In genomic region chrX:153495362-153495751, GRCh38 we compare ENCODE assay signal across 11 cellular contexts. TPM values are rescaled to one million over a fixed set of nuclear protein-coding genes. Genes with fewer than 3 reads are reported as not detected.
DNase-seq lines count a peak whose midpoint lies in the region; ATAC-seq and TF ChIP-seq lines count a peak whose summit lies in the region.
"Had no signal": no experiment of that assay in that cellular context is flagged by ENCODE, and none has a peak within 500 bp of the region (broad histone marks: within the 10 kb centered on the region; RNA-seq: fewer than 3 reads in every experiment).

No MANE protein-coding gene starts in this region.

- H4K91ac ChIP-seq in trophoblast cell (ENCODE audit: low read depth, low read length), result peak overlapping the region; percentile 42

- ATAC-seq in SK-N-SH treated with all-trans-retinoic acid at 6 μM for 48 hours (peak; percentile 44), HG02884 (IDR thresholded peaks at IDR 0.05; ENCODE audit: unreplicated experiment) (no peak)
- ATAC-seq in naive thymus-derived CD4-positive, alpha-beta T cell, result no peak
- no peak for ATAC-seq in stimulated activated effector memory CD8-positive, alpha-beta T cell treated with anti-CD3 and anti-CD28 coated beads, Interleukin-12 subunit alpha, Interleukin-12 subunit beta, amount 100 ng/mL, for 72 hours

- no peak overlapping the region for H3K9ac ChIP-seq in trophoblast cell (ENCODE audit: low read length)

- no peak overlapping the region for H2BK5ac ChIP-seq in trophoblast cell (ENCODE audit: low read depth, low read length, poor library complexity)

- intact Hi-C loops in naive thymus-derived CD4-positive, alpha-beta T cell (cut with micrococcal nuclease), result loop anchor here in 1 of 2 donors (1.0 kb wide), 1 partner anchor 25 kb away; the partner anchor contains the start of gene HAUS7

- H3K27ac Mint-ChIP-seq in naive thymus-derived CD4-positive, alpha-beta T cell, result no peak overlapping the region
- H3K27ac Mint-ChIP-seq in stimulated activated effector memory CD8-positive, alpha-beta T cell treated with anti-CD3 and anti-CD28 coated beads, Interleukin-12 subunit alpha, Interleukin-12 subunit beta, amount 100 ng/mL, for 72 hours, result no peak overlapping the region
- H3K27ac Mint-ChIP-seq: activated CD4-positive, alpha-beta T cell treated with anti-CD3 and anti-CD28 coated beads, Interleukin-2, amount 10 ng/mL, durations not matched to agents 24 days and 14 days had no signal

- H2BK12ac ChIP-seq in trophoblast cell (ENCODE audit: low read length), result no peak overlapping the region

- WGBS in trophoblast cell (ENCODE audit: extremely low coverage, insufficient coverage, insufficient read length), result no CpG with 5 or more reads among the region's 17 CpGs

- no peak overlapping the region for H3K27ac ChIP-seq in trophoblast cell (ENCODE audit: low read depth, low read length)
- H3K27ac ChIP-seq in naive thymus-derived CD4-positive, alpha-beta T cell (ENCODE audit: low read depth, low read length), result no peak overlapping the region

- no peaks in the 10 kb centered on the region for H3K27me3 ChIP-seq in BE2C
- H3K27me3 ChIP-seq in trophoblast cell (ENCODE audit: insufficient read depth, low read length), result no peaks in the 10 kb centered on the region
- H3K27me3 ChIP-seq in naive thymus-derived CD4-positive, alpha-beta T cell (ENCODE audit: control insufficient read depth in 2 of 2, insufficient read depth in 2 of 2, low read length in 2 of 2), result no peaks in the 10 kb centered on the region

- H3K79me2 ChIP-seq in trophoblast cell (ENCODE audit: control insufficient read depth, insufficient read depth, low read length, poor library complexity), result no peaks in the 10 kb centered on the region

- H3K9me3 ChIP-seq in BE2C (no peaks in the 10 kb centered on the region), trophoblast cell (ENCODE audit: insufficient read depth, low read depth, low read length) (no peaks in the 10 kb centered on the region)
- no peaks in the 10 kb centered on the region for H3K9me3 ChIP-seq in naive thymus-derived CD4-positive, alpha-beta T cell (ENCODE audit: control insufficient read depth in 2 of 3, low read length in 3 of 3)

- POLR2A ChIA-PET in naive thymus-derived CD4-positive, alpha-beta T cell (lab: Charles Lee), result no interaction called here

- TF ChIP-seq CTCF in BE2C (IDR thresholded peaks at IDR 0.05; ENCODE audit: low read depth, low read length), result no peak
- no peak for TF ChIP-seq CTCF in foreskin fibroblast (IDR thresholded peaks at IDR 0.05; ENCODE audit: low read depth, low read length)

- peak overlapping the region; percentile 55 for H3K4me3 ChIP-seq in BE2C (ENCODE audit: low read depth, low read length)
- H3K4me3 ChIP-seq in foreskin fibroblast (ENCODE audit: low read depth in 1 of 2, low read length in 2 of 2), result peak overlapping the region; percentile 60 to 68
- no peak overlapping the region for H3K4me3 ChIP-seq in trophoblast cell (ENCODE audit: low read depth, low read length)
- H3K4me3 ChIP-seq in naive thymus-derived CD4-positive, alpha-beta T cell (ENCODE audit: low read length), result no peak overlapping the region

- peaks cover 0 to 3% (median 0%) of the 10 kb centered on the region in 7 donors for H3K4me1 Mint-ChIP-seq in naive thymus-derived CD4-positive, alpha-beta T cell
- H3K4me1 Mint-ChIP-seq in stimulated activated effector memory CD8-positive, alpha-beta T cell treated with anti-CD3 and anti-CD28 coated beads, Interleukin-12 subunit alpha, Interleukin-12 subunit beta, amount 100 ng/mL, for 72 hours, result no peaks in the 10 kb centered on the region
- H3K4me1 Mint-ChIP-seq: activated CD4-positive, alpha-beta T cell treated with anti-CD3 and anti-CD28 coated beads, Interleukin-2, amount 10 ng/mL, durations not matched to agents 24 days and 14 days had no signal

- H3K4ac ChIP-seq in trophoblast cell (ENCODE audit: low read depth, low read length), result no peak overlapping the region

- DNase-seq in BE2C, result peak; percentile 75
- DNase-seq in foreskin fibroblast, result peak in 1 of 2 donors; percentile 70
- DNase-seq in trophoblast cell, result no peak
- DNase-seq in naive thymus-derived CD4-positive, alpha-beta T cell, result no peak
- DNase-seq in stimulated activated effector memory CD8-positive, alpha-beta T cell treated with anti-CD3 and anti-CD28 coated beads, Interleukin-12 subunit alpha, Interleukin-12 subunit beta, amount 100 ng/mL, for 72 hours (ENCODE audit: low spot score in 2 of 2), result no peak
- DNase-seq in midbrain (lab: John Stamatoyannopoulos, UW), result no peak
- DNase-seq: activated CD4-positive, alpha-beta T cell treated with anti-CD3 and anti-CD28 coated beads, Interleukin-2, amount 10 ng/mL, durations not matched to agents 24 days and 14 days; Karpas-422; OCI-M1 had no signal

- no peak overlapping the region for H2BK120ac ChIP-seq in trophoblast cell (ENCODE audit: insufficient read depth, low read length, poor library complexity)

- no peak overlapping the region for H3K18ac ChIP-seq in trophoblast cell (ENCODE audit: low read length)

- no peak overlapping the region for H4K8ac ChIP-seq in trophoblast cell (ENCODE audit: low read depth, low read length)

- no peaks in the 10 kb centered on the region for H3K9me3 Mint-ChIP-seq in naive thymus-derived CD4-positive, alpha-beta T cell
- H3K9me3 Mint-ChIP-seq in stimulated activated effector memory CD8-positive, alpha-beta T cell treated with anti-CD3 and anti-CD28 coated beads, Interleukin-12 subunit alpha, Interleukin-12 subunit beta, amount 100 ng/mL, for 72 hours, result no peaks in the 10 kb centered on the region
- H3K9me3 Mint-ChIP-seq: activated CD4-positive, alpha-beta T cell treated with anti-CD3 and anti-CD28 coated beads, Interleukin-2, amount 10 ng/mL, durations not matched to agents 24 days and 14 days had no signal

- peak overlapping the region; percentile 35 for H3K4me2 ChIP-seq in trophoblast cell (ENCODE audit: low read length)

- H3K4me1 ChIP-seq in BE2C (peaks cover 12% of the 10 kb centered on the region), trophoblast cell (ENCODE audit: control insufficient read depth in 1 of 2, insufficient read depth in 2 of 2, low read length in 2 of 2) (no peaks in the 10 kb centered on the region)
- H3K4me1 ChIP-seq in naive thymus-derived CD4-positive, alpha-beta T cell (ENCODE audit: control insufficient read depth in 2 of 2, insufficient read depth in 2 of 2, low read length in 2 of 2), result no peaks in the 10 kb centered on the region

- no peak overlapping the region for H3K23ac ChIP-seq in trophoblast cell (ENCODE audit: low read length)

- H3K14ac ChIP-seq in trophoblast cell (ENCODE audit: low read length), result no peak overlapping the region

- H3K36me3 ChIP-seq in BE2C (no peaks in the 10 kb centered on the region), trophoblast cell (ENCODE audit: control insufficient read depth in 1 of 2, insufficient read depth in 2 of 2, low read length in 2 of 2) (no peaks in the 10 kb centered on the region)
- no peaks in the 10 kb centered on the region for H3K36me3 ChIP-seq in naive thymus-derived CD4-positive, alpha-beta T cell (ENCODE audit: control insufficient read depth in 2 of 3, insufficient read depth in 3 of 3, low read length in 3 of 3)

- H3K79me1 ChIP-seq in trophoblast cell (ENCODE audit: low read length), result peaks cover 3% of the 10 kb centered on the region

- H2AK5ac ChIP-seq in trophoblast cell (ENCODE audit: low read length), result no peak overlapping the region

- no peak overlapping the region for H2AFZ ChIP-seq in trophoblast cell (ENCODE audit: insufficient read depth, low read length, poor library complexity)

- H4K12ac ChIP-seq in trophoblast cell (ENCODE audit: low read depth, low read length), result no peak overlapping the region

- H3K27me3 Mint-ChIP-seq in naive thymus-derived CD4-positive, alpha-beta T cell, result peaks cover 0 to 5% (median 0%) of the 10 kb centered on the region in 5 donors

- H3K4me3 Mint-ChIP-seq in naive thymus-derived CD4-positive, alpha-beta T cell, result peak overlapping the region in 3 of 10 donors; percentile 35 to 68 (median 61)
- H3K4me3 Mint-ChIP-seq in stimulated activated effector memory CD8-positive, alpha-beta T cell treated with anti-CD3 and anti-CD28 coated beads, Interleukin-12 subunit alpha, Interleukin-12 subunit beta, amount 100 ng/mL, for 72 hours, result no peak overlapping the region
- H3K4me3 Mint-ChIP-seq: activated CD4-positive, alpha-beta T cell treated with anti-CD3 and anti-CD28 coated beads, Interleukin-2, amount 10 ng/mL, durations not matched to agents 24 days and 14 days had no signal

- no peaks in the 10 kb centered on the region for H3K36me3 Mint-ChIP-seq in naive thymus-derived CD4-positive, alpha-beta T cell
- H3K36me3 Mint-ChIP-seq in stimulated activated effector memory CD8-positive, alpha-beta T cell treated with anti-CD3 and anti-CD28 coated beads, Interleukin-12 subunit alpha, Interleukin-12 subunit beta, amount 100 ng/mL, for 72 hours, result no peaks in the 10 kb centered on the region

- CTCF ChIA-PET in naive thymus-derived CD4-positive, alpha-beta T cell (lab: Charles Lee), result no interaction called here

TF ChIP-seq in SK-N-SH treated with all-trans-retinoic acid at 6 μM for 48 hours, 23 proteins besides CTCF, POLR2A, EP300 and RAD21 (continues in another document):
- TF ChIP-seq ESRRG (CRISPR knock-in tag; IDR thresholded peaks at IDR 0.05) (no peak), BACH2 (CRISPR knock-in tag; IDR thresholded peaks at IDR 0.05; ENCODE audit: borderline replicate concordance) (no peak)

RNA-seq across cellular contexts. Expression of gene BGN, which starts 0.6 kb away (rescaled TPM):
- 54.0 TPM for polyA plus RNA-seq in BE2C (2012; ENCODE audit: insufficient read depth, insufficient read length, low read depth)
- 47.2 and 52.2 TPM in 2 replicates for polyA plus RNA-seq in trophoblast cell (2013)
- total RNA-seq in naive thymus-derived CD4-positive, alpha-beta T cell, result not detected
- polyA plus RNA-seq in naive thymus-derived CD4-positive, alpha-beta T cell, result not detected
- total RNA-seq: activated CD4-positive, alpha-beta T cell treated with anti-CD3 and anti-CD28 coated beads, Interleukin-2, amount 10 ng/mL, durations not matched to agents 24 days and 14 days had no signal

RNA-seq across cellular contexts. Expression of gene ATP2B3, which starts 22.1 kb away (rescaled TPM):
- 13.1 TPM for polyA plus RNA-seq in BE2C (2012; ENCODE audit: insufficient read depth, insufficient read length, low read depth)
- polyA plus RNA-seq in trophoblast cell (2013), result 2.6 and 2.8 TPM in 2 replicates
- not detected for total RNA-seq in naive thymus-derived CD4-positive, alpha-beta T cell
- not detected for polyA plus RNA-seq in naive thymus-derived CD4-positive, alpha-beta T cell
- total RNA-seq: activated CD4-positive, alpha-beta T cell treated with anti-CD3 and anti-CD28 coated beads, Interleukin-2, amount 10 ng/mL, durations not matched to agents 24 days and 14 days had no signal

RNA-seq across cellular contexts. Expression of gene HAUS7, which starts 25.0 kb away (rescaled TPM):
- 81.5 TPM for polyA plus RNA-seq in BE2C (2012; ENCODE audit: insufficient read depth, insufficient read length, low read depth)
- polyA plus RNA-seq in trophoblast cell (2013), result 20.9 and 21.1 TPM in 2 replicates
- total RNA-seq in naive thymus-derived CD4-positive, alpha-beta T cell, result 10 to 100 TPM; 23.2 to 44.8 (median 31.4) TPM
- polyA plus RNA-seq in naive thymus-derived CD4-positive, alpha-beta T cell, result 10 to 100 TPM; 20.7 to 28.4 TPM

RNA-seq across cellular contexts. Expression of gene TREX2, which starts 49.5 kb away (rescaled TPM):
- polyA plus RNA-seq in BE2C (2012; ENCODE audit: insufficient read depth, insufficient read length, low read depth), result 4.6 TPM
- polyA plus RNA-seq in trophoblast cell (2013), result 0.12 and 0.18 TPM in 2 replicates
- 1 to 10 TPM; 2.7 to 5.5 (median 3.5) TPM for total RNA-seq in naive thymus-derived CD4-positive, alpha-beta T cell
- polyA plus RNA-seq in naive thymus-derived CD4-positive, alpha-beta T cell, result 1 to 10 TPM in 1 of 2 donors, under 1 TPM in 1; 0.25 to 1.6 TPM

Comparison
In these comparisons a context has a peak if more than half of its experiments do, and no peak if none do; other contexts are left out.
1. H3K4me3 ChIP-seq: peak in BE2C (single experiment) and foreskin fibroblast (2 of 2); none in trophoblast cell (single experiment) and naive thymus-derived CD4-positive, alpha-beta T cell (single experiment).